In the genomic region with DNA sequence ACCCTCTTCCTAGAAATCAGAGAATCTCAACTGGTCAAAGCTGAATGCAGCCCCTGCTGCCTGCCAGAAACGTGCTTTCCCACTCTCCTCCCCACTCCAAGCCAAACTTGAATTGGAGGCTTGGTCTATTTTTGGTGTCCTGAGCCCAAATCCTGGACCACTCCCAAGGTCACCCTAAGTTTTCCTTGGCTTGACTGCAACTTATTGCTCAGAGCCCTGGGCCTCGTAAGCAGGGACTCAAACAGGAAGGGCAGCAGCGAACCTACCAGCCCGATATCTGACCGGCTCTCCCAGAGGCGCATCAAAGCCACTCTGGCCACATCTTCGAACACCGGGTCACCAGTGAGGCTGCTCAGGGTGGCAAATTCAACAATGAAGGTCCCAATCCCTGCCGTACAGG, we compare ENCODE assay signal across 2 cellular contexts.
TF ChIP-seq lines count a peak whose summit lies in the region.

No MANE protein-coding gene starts in this region.

TF ChIP-seq in endothelial cell of umbilical vein, 7 proteins besides CTCF, POLR2A, EP300 and RAD21:
- no peak for TF ChIP-seq MYC (IDR thresholded peaks at IDR 0.05; ENCODE audit: low read depth, low read length)
- no peak for TF ChIP-seq GATA2 (IDR thresholded peaks at IDR 0.05; ENCODE audit: insufficient read depth, insufficient read length, low read depth, low read length)
- TF ChIP-seq JUN (IDR thresholded peaks at IDR 0.05; ENCODE audit: borderline replicate concordance, insufficient read depth, insufficient read length, low read depth) = no peak
- no peak for TF ChIP-seq MAX (IDR thresholded peaks at IDR 0.05; ENCODE audit: insufficient read depth, insufficient read length)
- no peak for TF ChIP-seq FOS (IDR thresholded peaks at IDR 0.05; ENCODE audit: borderline replicate concordance, insufficient read depth, low read length)
- no peak for TF ChIP-seq EZH2 (IDR thresholded peaks at IDR 0.05; ENCODE audit: borderline replicate concordance, low read depth, low read length, severe bottlenecking)
- TF ChIP-seq POLR2AphosphoS5 (IDR thresholded peaks at IDR 0.05; ENCODE audit: insufficient read depth, low read depth, low read length) = no peak
TF ChIP-seq in endothelial cell of umbilical vein: peak in this region for 0.

TF ChIP-seq in liver, 16 proteins besides CTCF, POLR2A, EP300 and RAD21:
- TF ChIP-seq MAX (IDR thresholded peaks at IDR 0.05) (no peak), FOXA2 (IDR thresholded peaks at IDR 0.05) (no peak), YY1 (IDR thresholded peaks at IDR 0.05) (no peak), SP1 (IDR thresholded peaks at IDR 0.05) (no peak), NR2F2 (IDR thresholded peaks at IDR 0.05) (no peak), HNF4A (conservative IDR thresholded peaks at IDR 0.05) (no peak), EGR1 (IDR thresholded peaks at IDR 0.05; ENCODE audit: low read depth in 2 of 2) (no peak), FOXA1 (IDR thresholded peaks at IDR 0.05) (no peak), JUND (IDR thresholded peaks at IDR 0.05) (no peak), RXRA (IDR thresholded peaks at IDR 0.05) (no peak)
- TF ChIP-seq, protein P1, sequence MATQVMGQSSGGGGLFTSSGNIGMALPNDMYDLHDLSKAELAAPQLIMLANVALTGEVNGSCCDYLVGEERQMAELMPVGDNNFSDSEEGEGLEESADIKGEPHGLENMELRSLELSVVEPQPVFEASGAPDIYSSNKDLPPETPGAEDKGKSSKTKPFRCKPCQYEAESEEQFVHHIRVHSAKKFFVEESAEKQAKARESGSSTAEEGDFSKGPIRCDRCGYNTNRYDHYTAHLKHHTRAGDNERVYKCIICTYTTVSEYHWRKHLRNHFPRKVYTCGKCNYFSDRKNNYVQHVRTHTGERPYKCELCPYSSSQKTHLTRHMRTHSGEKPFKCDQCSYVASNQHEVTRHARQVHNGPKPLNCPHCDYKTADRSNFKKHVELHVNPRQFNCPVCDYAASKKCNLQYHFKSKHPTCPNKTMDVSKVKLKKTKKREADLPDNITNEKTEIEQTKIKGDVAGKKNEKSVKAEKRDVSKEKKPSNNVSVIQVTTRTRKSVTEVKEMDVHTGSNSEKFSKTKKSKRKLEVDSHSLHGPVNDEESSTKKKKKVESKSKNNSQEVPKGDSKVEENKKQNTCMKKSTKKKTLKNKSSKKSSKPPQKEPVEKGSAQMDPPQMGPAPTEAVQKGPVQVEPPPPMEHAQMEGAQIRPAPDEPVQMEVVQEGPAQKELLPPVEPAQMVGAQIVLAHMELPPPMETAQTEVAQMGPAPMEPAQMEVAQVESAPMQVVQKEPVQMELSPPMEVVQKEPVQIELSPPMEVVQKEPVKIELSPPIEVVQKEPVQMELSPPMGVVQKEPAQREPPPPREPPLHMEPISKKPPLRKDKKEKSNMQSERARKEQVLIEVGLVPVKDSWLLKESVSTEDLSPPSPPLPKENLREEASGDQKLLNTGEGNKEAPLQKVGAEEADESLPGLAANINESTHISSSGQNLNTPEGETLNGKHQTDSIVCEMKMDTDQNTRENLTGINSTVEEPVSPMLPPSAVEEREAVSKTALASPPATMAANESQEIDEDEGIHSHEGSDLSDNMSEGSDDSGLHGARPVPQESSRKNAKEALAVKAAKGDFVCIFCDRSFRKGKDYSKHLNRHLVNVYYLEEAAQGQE (IDR thresholded peaks at IDR 0.05) = no peak
